ENCODE assay signal across 8 cellular contexts in genomic region chr19:40713939-40714338, GRCh38. TPM values are rescaled to one million over a fixed set of nuclear protein-coding genes. Genes with fewer than 3 reads are reported as not detected.
DNase-seq lines count a peak whose midpoint lies in the region; ATAC-seq and TF ChIP-seq lines count a peak whose summit lies in the region.

No MANE protein-coding gene starts in this region.

- no peaks in the 10 kb centered on the region for H3K9me3 Mint-ChIP-seq in endothelial cell (ENCODE audit: unreplicated experiment)

- H3K4me1 ChIP-seq in MM.1S (ENCODE audit: low read length), result peaks cover 33% of the 10 kb centered on the region
- H3K4me1 ChIP-seq in neutrophil (ENCODE audit: control insufficient read depth in 1 of 2, insufficient read depth in 1 of 2, low read depth in 1 of 2, low read length in 1 of 2), result peaks cover 43 to 53% of the 10 kb centered on the region in 2 experiments

- no peak overlapping the region for H3K27ac ChIP-seq in MM.1S (ENCODE audit: low read length)
- H3K27ac ChIP-seq in neutrophil, result peak overlapping the region; percentile 92

- H3K4me1 Mint-ChIP-seq in endothelial cell (ENCODE audit: unreplicated experiment), result peaks cover 20% of the 10 kb centered on the region

- no peak overlapping the region for H2AFZ ChIP-seq in MM.1S (ENCODE audit: low read length)

- no peaks in the 10 kb centered on the region for H3K9me3 ChIP-seq in MM.1S (replicated peaks; ENCODE audit: insufficient read depth, low read length)
- no peaks in the 10 kb centered on the region for H3K9me3 ChIP-seq in neutrophil

- peaks cover 4% of the 10 kb centered on the region for H3K36me3 Mint-ChIP-seq in endothelial cell (ENCODE audit: low read depth, unreplicated experiment)

- DNase-seq in AG10803 (ENCODE audit: low read depth), result no peak
- DNase-seq in MM.1S, result no peak
- DNase-seq in endothelial cell (ENCODE audit: low spot score), result no peak
- no peak for DNase-seq in Ammon's horn (ENCODE audit: low spot score)
- DNase-seq in stimulated activated CD4-positive, alpha-beta T cell treated with anti-CD3 and anti-CD28 coated beads, Interleukin-2, amount 100 ng/mL, for 24 hours, result no peak

- H3K4me3 ChIP-seq in AG10803 (ENCODE audit: low read length) (peak overlapping the region; percentile 73), MM.1S (ENCODE audit: low read length) (no peak overlapping the region), neutrophil (ENCODE audit: low read depth in 1 of 2, low read length in 1 of 2) (peak overlapping the region; percentile 76 to 93)

- H3K9me2 ChIP-seq in MM.1S (replicated peaks; ENCODE audit: insufficient read depth, low read length), result no peaks in the 10 kb centered on the region

- peaks cover 22% of the 10 kb centered on the region for H3K79me2 ChIP-seq in MM.1S (ENCODE audit: low read length)

- no peak for ATAC-seq in GM19397 (IDR thresholded peaks at IDR 0.05; ENCODE audit: unreplicated experiment)
- ATAC-seq in GM21390 (IDR thresholded peaks at IDR 0.05; ENCODE audit: unreplicated experiment), result no peak

- peak overlapping the region; percentile 100 for H3K4me2 ChIP-seq in MM.1S (ENCODE audit: low read depth, low read length)

- H3K36me3 ChIP-seq in MM.1S (replicated peaks; ENCODE audit: insufficient read depth, low read length) (no peaks in the 10 kb centered on the region), neutrophil (peaks cover 30% of the 10 kb centered on the region)

- TF ChIP-seq CTCF in AG10803 (conservative IDR thresholded peaks at IDR 0.05; ENCODE audit: low read length) (no peak), MM.1S (IDR thresholded peaks at IDR 0.05; ENCODE audit: low read length) (no peak), endothelial cell (IDR thresholded peaks at IDR 0.05; ENCODE audit: unreplicated experiment) (no peak), neutrophil (IDR thresholded peaks at IDR 0.05) (no peak)

- H4K20me1 ChIP-seq in MM.1S (ENCODE audit: insufficient read depth, low read length), result no peaks in the 10 kb centered on the region

- H3K9ac ChIP-seq in MM.1S (ENCODE audit: low read length), result no peak overlapping the region

- H3K4me3 Mint-ChIP-seq in endothelial cell (ENCODE audit: unreplicated experiment), result peak overlapping the region; percentile 45

- H3K27me3 ChIP-seq in MM.1S (replicated peaks; ENCODE audit: insufficient read depth, low read length) (no peaks in the 10 kb centered on the region), neutrophil (no peaks in the 10 kb centered on the region)

- H3K27me3 Mint-ChIP-seq in endothelial cell (ENCODE audit: unreplicated experiment), result peaks cover 11% of the 10 kb centered on the region

- H3K27ac Mint-ChIP-seq in endothelial cell (ENCODE audit: unreplicated experiment), result peak overlapping the region; percentile 68

- peaks cover 4% of the 10 kb centered on the region; the same call in 1 of the 2 replicates for H3F3A ChIP-seq in MM.1S (ENCODE audit: insufficient read depth, low read length)

RNA-seq across cellular contexts. Expression of gene COQ8B, which starts 2.7 kb away (rescaled TPM):
- 26.4 TPM for total RNA-seq in endothelial cell (ENCODE audit: unreplicated experiment)

RNA-seq across cellular contexts. Expression of gene ITPKC, which starts 3.0 kb away (rescaled TPM):
- 12.1 TPM for total RNA-seq in endothelial cell (ENCODE audit: unreplicated experiment)

RNA-seq across cellular contexts. Expression of gene NUMBL, which starts 23.5 kb away (rescaled TPM):
- 10.0 TPM for total RNA-seq in endothelial cell (ENCODE audit: unreplicated experiment)

RNA-seq across cellular contexts. Expression of gene ACTMAP, which starts 36.3 kb away (rescaled TPM):
- 24.6 TPM for total RNA-seq in endothelial cell (ENCODE audit: unreplicated experiment)

RNA-seq across cellular contexts. Expression of gene SNRPA, which starts 37.1 kb away (rescaled TPM):
- 101 TPM for total RNA-seq in endothelial cell (ENCODE audit: unreplicated experiment)
